25 cellular contexts compared by ENCODE assay signal in genomic region chr7:158751743-158752142, GRCh38.
"Had no signal": no experiment of that assay in that cellular context is flagged by ENCODE, and none has a peak within 500 bp of the region (broad histone marks: within the 10 kb centered on the region; RNA-seq: fewer than 3 reads in every experiment).

No MANE protein-coding gene starts in this region.

- H3K4me3 ChIP-seq: dorsolateral prefrontal cortex, gastrocnemius medialis, hepatocyte, left lung, mucosa of descending colon, neural progenitor cell, prostate gland, right atrium auricular region, thoracic aorta, tibial nerve, upper lobe of left lung had no signal

- H3K27me3 ChIP-seq: dorsolateral prefrontal cortex, gastrocnemius medialis, hepatocyte, left lung, neural progenitor cell, right atrium auricular region, tibial nerve, upper lobe of left lung had no signal

- H3K27ac Mint-ChIP-seq: mesothelial cell of epicardium; nephron; neural progenitor cell; stimulated activated effector memory CD8-positive, alpha-beta T cell treated with anti-CD3 and anti-CD28 coated beads, Interleukin-12 subunit alpha, Interleukin-12 subunit beta, amount 100 ng/mL, for 72 hours had no signal

- H3K4me1 Mint-ChIP-seq: mesothelial cell of epicardium; nephron; neural progenitor cell; stimulated activated effector memory CD8-positive, alpha-beta T cell treated with anti-CD3 and anti-CD28 coated beads, Interleukin-12 subunit alpha, Interleukin-12 subunit beta, amount 100 ng/mL, for 72 hours had no signal

- ATAC-seq: esophagus mucosa; gastrocnemius medialis; left cardiac atrium; left lung; mucosa of descending colon; naive thymus-derived CD4-positive, alpha-beta T cell; sciatic nerve; stimulated activated effector memory CD8-positive, alpha-beta T cell treated with anti-CD3 and anti-CD28 coated beads, Interleukin-12 subunit alpha, Interleukin-12 subunit beta, amount 100 ng/mL, for 72 hours had no signal

- H3K4me1 ChIP-seq: gastrocnemius medialis, left lung, neural progenitor cell, prostate gland, right atrium auricular region, upper lobe of left lung had no signal

- H3K9me3 Mint-ChIP-seq: mesothelial cell of epicardium; naive thymus-derived CD4-positive, alpha-beta T cell; nephron; neural progenitor cell; stimulated activated effector memory CD8-positive, alpha-beta T cell treated with anti-CD3 and anti-CD28 coated beads, Interleukin-12 subunit alpha, Interleukin-12 subunit beta, amount 100 ng/mL, for 72 hours had no signal

- H3K36me3 ChIP-seq: neural progenitor cell, prostate gland had no signal

- H3K9me3 ChIP-seq: gastrocnemius medialis, left lung, mucosa of descending colon, prostate gland, right atrium auricular region, thoracic aorta, tibial nerve, upper lobe of left lung had no signal

- H3K4me3 Mint-ChIP-seq: mesothelial cell of epicardium; naive thymus-derived CD4-positive, alpha-beta T cell; nephron; neural progenitor cell; stimulated activated effector memory CD8-positive, alpha-beta T cell treated with anti-CD3 and anti-CD28 coated beads, Interleukin-12 subunit alpha, Interleukin-12 subunit beta, amount 100 ng/mL, for 72 hours had no signal

- H3K27me3 Mint-ChIP-seq: naive thymus-derived CD4-positive, alpha-beta T cell had no signal

- DNase-seq: dorsolateral prefrontal cortex; effector CD4-positive, alpha-beta T cell; foreskin fibroblast; gastrocnemius medialis; head of caudate nucleus; left cardiac atrium; left lung; mesenchymal stem cell; mucosa of descending colon; naive thymus-derived CD4-positive, alpha-beta T cell; stimulated activated CD4-positive, alpha-beta T cell treated with anti-CD3 and anti-CD28 coated beads, Interleukin-2, amount 100 ng/mL, for 24 hours; stimulated activated CD4-positive, alpha-beta T cell treated with anti-CD3 and anti-CD28 coated beads, Interleukin-4, amount 100 ng/mL, for 24 hours; stimulated activated naive CD4-positive, alpha-beta T cell treated with Interleukin-2 at 50 U/mL for 16 hours; upper lobe of left lung had no signal

- H3K27ac ChIP-seq: dorsolateral prefrontal cortex, gastrocnemius medialis, hepatocyte, left lung, neural progenitor cell, prostate gland, right atrium auricular region, thoracic aorta, tibial nerve, upper lobe of left lung had no signal
